11 cellular contexts compared by ENCODE assay signal in genomic region chr18:57980573-57981348, GRCh38.
DNase-seq lines count a peak whose midpoint lies in the region; ATAC-seq lines count a peak whose summit lies in the region.
"Had no signal": no experiment of that assay in that cellular context is flagged by ENCODE, and none has a peak within 500 bp of the region (broad histone marks: within the 10 kb centered on the region; RNA-seq: fewer than 3 reads in every experiment).

No MANE protein-coding gene starts in this region.

- H3K4me1 Mint-ChIP-seq in activated CD4-positive, alpha-beta T cell treated with anti-CD3 and anti-CD28 coated beads, Interleukin-2, amount 10 ng/mL, durations not matched to agents 7 days and 5 days = peaks cover 5% of the 10 kb centered on the region
- H3K4me1 Mint-ChIP-seq: central memory CD8-positive, alpha-beta T cell had no signal

- no peaks in the 10 kb centered on the region for H3K27me3 Mint-ChIP-seq in activated CD4-positive, alpha-beta T cell treated with anti-CD3 and anti-CD28 coated beads, Interleukin-2, amount 10 ng/mL, durations not matched to agents 7 days and 5 days
- H3K27me3 Mint-ChIP-seq: central memory CD8-positive, alpha-beta T cell had no signal

- POLR2A ChIA-PET in activated CD4-positive, alpha-beta T cell treated with anti-CD3 and anti-CD28 coated beads, Interleukin-2, amount 10 ng/mL, durations not matched to agents 7 days and 5 days (lab: Charles Lee) = no interaction called here

- H3K9me3 Mint-ChIP-seq in activated CD4-positive, alpha-beta T cell treated with anti-CD3 and anti-CD28 coated beads, Interleukin-2, amount 10 ng/mL, durations not matched to agents 7 days and 5 days = no peaks in the 10 kb centered on the region
- H3K9me3 Mint-ChIP-seq: central memory CD8-positive, alpha-beta T cell had no signal

- CTCF ChIA-PET in activated CD4-positive, alpha-beta T cell treated with anti-CD3 and anti-CD28 coated beads, Interleukin-2, amount 10 ng/mL, durations not matched to agents 7 days and 5 days (lab: Charles Lee) = no interaction called here

- peak; percentile 53 for ATAC-seq in esophagus mucosa
- ATAC-seq in GM19023 (IDR thresholded peaks at IDR 0.05; ENCODE audit: unreplicated experiment) = no peak

- H3K4me3 Mint-ChIP-seq in activated CD4-positive, alpha-beta T cell treated with anti-CD3 and anti-CD28 coated beads, Interleukin-2, amount 10 ng/mL, durations not matched to agents 7 days and 5 days = no peak overlapping the region
- H3K4me3 Mint-ChIP-seq: central memory CD8-positive, alpha-beta T cell had no signal

- DNase-seq in COLO668 (lab: John Stamatoyannopoulos, UW; ENCODE audit: unreplicated experiment) (peak; percentile 70), NCI-H1105 treated with DMSO at 0.1 percent for 48 hours (lab: John Stamatoyannopoulos, UW) (peak; percentile 96), NCI-H510A (lab: John Stamatoyannopoulos, UW) (peak; percentile 88), RPMI8226 (no peak), dedifferentiated amniotic fluid mesenchymal stem cell (ENCODE audit: extremely low spot score) (no peak)
- DNase-seq in activated CD4-positive, alpha-beta T cell treated with anti-CD3 and anti-CD28 coated beads, Interleukin-2, amount 10 ng/mL, durations not matched to agents 7 days and 5 days = no peak
- DNase-seq: activated naive CD4-positive, alpha-beta T cell treated with anti-CD3 and anti-CD28 coated beads, Interleukin-2, amount 50 U/mL, for 16 hours; NCI-H1048 had no signal

- no peaks in the 10 kb centered on the region for H3K36me3 Mint-ChIP-seq in activated CD4-positive, alpha-beta T cell treated with anti-CD3 and anti-CD28 coated beads, Interleukin-2, amount 10 ng/mL, durations not matched to agents 7 days and 5 days (ENCODE audit: low read depth)

- H3K27ac Mint-ChIP-seq in activated CD4-positive, alpha-beta T cell treated with anti-CD3 and anti-CD28 coated beads, Interleukin-2, amount 10 ng/mL, durations not matched to agents 7 days and 5 days = no peak overlapping the region

Comparison
In these comparisons a context has a peak if more than half of its experiments do, and no peak if none do; other contexts are left out.
1. DNase-seq: peak in COLO668 (single experiment), NCI-H1105 treated with DMSO at 0.1 percent for 48 hours (single experiment) and NCI-H510A (single experiment); none in activated CD4-positive, alpha-beta T cell treated with anti-CD3 and anti-CD28 coated beads, Interleukin-2, amount 10 ng/mL, durations not matched to agents 7 days and 5 days (single experiment), RPMI8226 (single experiment) and dedifferentiated amniotic fluid mesenchymal stem cell (single experiment).